Comparison of ENCODE assay signal across 1 cellular context in genomic region chr17:75976175-75976848, GRCh38.
TF ChIP-seq lines count a peak whose summit lies in the region.

No MANE protein-coding gene starts in this region.

TF ChIP-seq in HepG2, 621 proteins besides CTCF, POLR2A, EP300 and RAD21 (continued from another document):
- TF ChIP-seq ZNF609 (CRISPR knock-in tag; IDR thresholded peaks at IDR 0.05; ENCODE audit: borderline replicate concordance) (peak; percentile 69; the same call in 1 of the 2 replicates), ZNF775 (CRISPR knock-in tag; IDR thresholded peaks at IDR 0.05; ENCODE audit: borderline replicate concordance) (no peak), KIAA2018 (CRISPR knock-in tag; IDR thresholded peaks at IDR 0.05; ENCODE audit: borderline replicate concordance) (no peak), PHF5A (CRISPR knock-in tag; IDR thresholded peaks at IDR 0.05; ENCODE audit: low read depth, unreplicated experiment) (peak; percentile 72), ZFP41 (CRISPR knock-in tag; IDR thresholded peaks at IDR 0.05; ENCODE audit: borderline replicate concordance) (no peak), ZNF24 (IDR thresholded peaks at IDR 0.05) (no peak), REPIN1 (CRISPR knock-in tag; IDR thresholded peaks at IDR 0.05; ENCODE audit: borderline replicate concordance, low read depth) (0 out of 2 replicates have a peak, but pooled peaks have one; percentile 18), MTA1 (CRISPR knock-in tag; IDR thresholded peaks at IDR 0.05; ENCODE audit: borderline replicate concordance) (no peak), BCL6 (CRISPR knock-in tag; IDR thresholded peaks at IDR 0.05) (peak; percentile 46), IRF9 (CRISPR knock-in tag; IDR thresholded peaks at IDR 0.05; ENCODE audit: borderline replicate concordance) (no peak), ZNF329 (CRISPR knock-in tag; IDR thresholded peaks at IDR 0.05; ENCODE audit: low read depth) (no peak), ATF7 (IDR thresholded peaks at IDR 0.05) (peak; percentile 57; the same call in 1 of the 2 replicates), ATF7 (CRISPR knock-in tag; IDR thresholded peaks at IDR 0.05) (no peak; the same call in 1 of the 2 replicates), KDM4B (CRISPR knock-in tag; IDR thresholded peaks at IDR 0.05) (no peak), ZIK1 (CRISPR knock-in tag; IDR thresholded peaks at IDR 0.05; ENCODE audit: borderline replicate concordance, low read depth) (no peak), GABPB1 (CRISPR knock-in tag; IDR thresholded peaks at IDR 0.05) (no peak), ZNF513 (CRISPR knock-in tag; conservative IDR thresholded peaks at IDR 0.05) (no peak), ZNF878 (CRISPR knock-in tag; IDR thresholded peaks at IDR 0.05) (peak; percentile 39; the same call in 1 of the 2 replicates), ZNF256 (CRISPR knock-in tag; conservative IDR thresholded peaks at IDR 0.05) (no peak), PAXIP1 (CRISPR knock-in tag; conservative IDR thresholded peaks at IDR 0.05) (peak; percentile 95), NFYB (CRISPR knock-in tag; IDR thresholded peaks at IDR 0.05) (no peak), MED8 (CRISPR knock-in tag; IDR thresholded peaks at IDR 0.05; ENCODE audit: insufficient replicate concordance) (no peak), POLR2AphosphoS5 (IDR thresholded peaks at IDR 0.05; ENCODE audit: low read depth, low read length) (peak; percentile 53), TAF15 (IDR thresholded peaks at IDR 0.05; ENCODE audit: low read depth, low read length, poor library complexity, severe bottlenecking) (no peak), ZMYM4 (CRISPR knock-in tag; IDR thresholded peaks at IDR 0.05) (no peak), ZNF263 (CRISPR knock-in tag; IDR thresholded peaks at IDR 0.05) (no peak), RARA (CRISPR knock-in tag; IDR thresholded peaks at IDR 0.05) (peak; percentile 93)
